Comparison of ENCODE assay signal across 40 cellular contexts in the genomic region with DNA sequence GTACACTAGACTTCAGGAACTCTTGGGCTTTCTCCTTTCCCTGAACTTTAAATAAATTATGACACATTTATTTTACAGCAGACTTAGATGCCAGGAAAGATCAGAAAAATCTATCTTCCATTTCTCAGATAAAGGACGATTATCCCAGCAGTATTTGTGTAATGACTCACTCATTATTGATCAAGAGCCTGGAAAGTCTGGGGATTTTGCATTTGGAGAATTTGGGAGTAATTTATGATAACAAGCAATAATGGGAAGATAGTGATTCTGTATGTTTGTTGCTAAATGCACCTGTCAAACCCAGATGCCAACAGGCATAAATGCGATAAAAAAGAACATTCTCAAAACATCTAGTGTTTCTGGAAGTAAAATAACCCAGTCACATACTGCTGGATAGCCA.
"Had no signal": no experiment of that assay in that cellular context is flagged by ENCODE, and none has a peak within 500 bp of the region (broad histone marks: within the 10 kb centered on the region; RNA-seq: fewer than 3 reads in every experiment).

No MANE protein-coding gene starts in this region.

- H3K9me3 ChIP-seq: body of pancreas had no signal

- H3K9me3 Mint-ChIP-seq: activated naive CD4-positive, alpha-beta T cell treated with anti-CD3 and anti-CD28 coated beads, Interleukin-2, amount 10 ng/mL, durations not matched to agents 7 days and 5 days; activated naive CD8-positive, alpha-beta T cell treated with anti-CD3 and anti-CD28 coated beads for 36 hours; activated T-helper 17 cell treated with anti-CD3 and anti-CD28 coated beads, Interleukin-2, amount 50 U/mL, for 72 hours; activated T-helper 2 cell treated with anti-CD3 and anti-CD28 coated beads, Interferon-gamma antibody, Interleukin-2, Interleukin-4, amounts not matched to agents 10 μg/mL and 5 μg/mL and 100 μg/mL, durations not matched to agents 14 hours and 24 hours and 36 hours; central memory CD8-positive, alpha-beta T cell had no signal

- H3K27me3 ChIP-seq: adrenal gland, ascending aorta, body of pancreas, brain microvascular endothelial cell, breast epithelium, cardiac muscle cell had no signal

- H3K36me3 ChIP-seq: adrenal gland, ascending aorta, brain microvascular endothelial cell, breast epithelium, cardiac muscle cell had no signal

- H3K4me1 Mint-ChIP-seq: activated naive CD4-positive, alpha-beta T cell treated with anti-CD3 and anti-CD28 coated beads, Interleukin-2, amount 10 ng/mL, durations not matched to agents 7 days and 5 days; activated naive CD4-positive, alpha-beta T cell treated with anti-CD3 and anti-CD28 coated beads, Interleukin-2, amount 50 U/mL, for 24 hours; activated naive CD8-positive, alpha-beta T cell treated with anti-CD3 and anti-CD28 coated beads for 36 hours; activated naive CD8-positive, alpha-beta T cell treated with anti-CD3 and anti-CD28 coated beads, Interleukin-2, amount 10 ng/mL, durations not matched to agents 7 days and 5 days; activated naive CD8-positive, alpha-beta T cell treated with anti-CD3 and anti-CD28 coated beads, Interleukin-2, amount 50 U/mL, for 24 hours; activated T-helper 17 cell treated with anti-CD3 and anti-CD28 coated beads, Interleukin-2, amount 50 U/mL, for 72 hours; central memory CD8-positive, alpha-beta T cell had no signal

- FAIRE-seq: astrocyte, bronchial epithelial cell had no signal

- DNase-seq: activated effector memory CD4-positive, alpha-beta T cell treated with anti-CD3 and anti-CD28 coated beads, Interleukin-2, amount 50 U/mL, for 16 hours; activated effector memory CD4-positive, alpha-beta T cell treated with Interleukin-2 at 50 U/mL for 16 hours; activated gamma-delta T cell; activated gamma-delta T cell treated with Interleukin-2 at 50 U/mL for 16 hours; activated naive CD4-positive, alpha-beta T cell; activated naive CD4-positive, alpha-beta T cell treated with anti-CD3 and anti-CD28 coated beads for 36 hours; activated naive CD4-positive, alpha-beta T cell treated with anti-CD3 and anti-CD28 coated beads, Interleukin-2, amount 10 ng/mL, durations not matched to agents 7 days and 5 days; activated naive CD4-positive, alpha-beta T cell treated with anti-CD3 and anti-CD28 coated beads, Interleukin-2, amount 50 U/mL, for 16 hours; activated naive CD4-positive, alpha-beta T cell treated with Interleukin-2 at 50 U/mL for 16 hours; activated naive CD8-positive, alpha-beta T cell treated with anti-CD3 and anti-CD28 coated beads for 36 hours; activated naive CD8-positive, alpha-beta T cell treated with anti-CD3 and anti-CD28 coated beads, Interleukin-2, amount 10 ng/mL, durations not matched to agents 7 days and 5 days; activated naive CD8-positive, alpha-beta T cell treated with anti-CD3 and anti-CD28 coated beads, Interleukin-2, amount 50 U/mL, for 24 hours; activated T-cell treated with anti-CD3 and anti-CD28 coated beads, Interleukin-2, amount 50 U/mL, for 1 hour; activated T-cell treated with anti-CD3 and anti-CD28 coated beads, Interleukin-2, amount 50 U/mL, for 24 hours; activated T-cell treated with anti-CD3 and anti-CD28 coated beads, Interleukin-2, amount 50 U/mL, for 4 hours; activated T-cell treated with anti-CD3 and anti-CD28 coated beads, Interleukin-2, amount 50 U/mL, for 48 hours; activated T-cell treated with anti-CD3 and anti-CD28 coated beads, Interleukin-2, amount 50 U/mL, for 72 hours; adrenal gland; amniotic stem cell; amygdala; anterior cingulate cortex; aorta; body of pancreas; brain microvascular endothelial cell; caudate nucleus; central memory CD4-positive, alpha-beta T cell; cerebellar nuclear complex had no signal

- H3K4me3 Mint-ChIP-seq: activated naive CD4-positive, alpha-beta T cell treated with anti-CD3 and anti-CD28 coated beads for 36 hours; activated naive CD4-positive, alpha-beta T cell treated with anti-CD3 and anti-CD28 coated beads, Interleukin-2, amount 10 ng/mL, durations not matched to agents 7 days and 5 days; activated naive CD4-positive, alpha-beta T cell treated with anti-CD3 and anti-CD28 coated beads, Interleukin-2, amount 50 U/mL, for 24 hours; activated naive CD8-positive, alpha-beta T cell; activated naive CD8-positive, alpha-beta T cell treated with anti-CD3 and anti-CD28 coated beads for 36 hours; activated naive CD8-positive, alpha-beta T cell treated with anti-CD3 and anti-CD28 coated beads, Interleukin-2, amount 10 ng/mL, durations not matched to agents 7 days and 5 days; activated naive CD8-positive, alpha-beta T cell treated with anti-CD3 and anti-CD28 coated beads, Interleukin-2, amount 50 U/mL, for 24 hours; activated T-cell treated with anti-CD3 and anti-CD28 coated beads, Interleukin-2, amount 50 U/mL, for 24 hours; activated T-cell treated with anti-CD3 and anti-CD28 coated beads, Interleukin-2, amount 50 U/mL, for 4 hours; activated T-cell treated with anti-CD3 and anti-CD28 coated beads, Interleukin-2, amount 50 U/mL, for 72 hours; activated T-helper 1 cell treated with anti-CD3 and anti-CD28 coated beads, Interleukin-12 subunit alpha, Interleukin-12 subunit beta, Interleukin-2, Interleukin-4 antibody, amounts not matched to agents 30 ng/mL and 10 ng/mL and 1 ng/mL, durations not matched to agents 14 hours and 24 hours and 36 hours; activated T-helper 17 cell treated with anti-CD3 and anti-CD28 coated beads, Interleukin-2, amount 50 U/mL, for 72 hours; brain; central memory CD8-positive, alpha-beta T cell had no signal

- H3K36me3 Mint-ChIP-seq: activated naive CD4-positive, alpha-beta T cell treated with anti-CD3 and anti-CD28 coated beads, Interleukin-2, amount 10 ng/mL, durations not matched to agents 7 days and 5 days; activated naive CD4-positive, alpha-beta T cell treated with anti-CD3 and anti-CD28 coated beads, Interleukin-2, amount 50 U/mL, for 24 hours; activated naive CD4-positive, alpha-beta T cell treated with anti-CD3 and anti-CD28 coated beads, Interleukin-2, amount 50 U/mL, for 72 hours; activated naive CD8-positive, alpha-beta T cell; activated naive CD8-positive, alpha-beta T cell treated with anti-CD3 and anti-CD28 coated beads for 36 hours; activated naive CD8-positive, alpha-beta T cell treated with anti-CD3 and anti-CD28 coated beads, Interleukin-2, amount 10 ng/mL, durations not matched to agents 7 days and 5 days; brain had no signal

- H3K27me3 Mint-ChIP-seq: activated naive CD4-positive, alpha-beta T cell treated with anti-CD3 and anti-CD28 coated beads, Interleukin-2, amount 10 ng/mL, durations not matched to agents 7 days and 5 days; activated naive CD8-positive, alpha-beta T cell; activated T-cell treated with anti-CD3 and anti-CD28 coated beads, Interleukin-2, amount 50 U/mL, for 24 hours; brain had no signal

- H3K27ac Mint-ChIP-seq: activated naive CD4-positive, alpha-beta T cell treated with anti-CD3 and anti-CD28 coated beads for 36 hours; activated naive CD4-positive, alpha-beta T cell treated with anti-CD3 and anti-CD28 coated beads, Interleukin-2, amount 10 ng/mL, durations not matched to agents 7 days and 5 days; activated naive CD4-positive, alpha-beta T cell treated with anti-CD3 and anti-CD28 coated beads, Interleukin-2, amount 50 U/mL, for 24 hours; activated naive CD4-positive, alpha-beta T cell treated with anti-CD3 and anti-CD28 coated beads, Interleukin-2, amount 50 U/mL, for 72 hours; activated naive CD8-positive, alpha-beta T cell; activated naive CD8-positive, alpha-beta T cell treated with anti-CD3 and anti-CD28 coated beads for 36 hours; activated naive CD8-positive, alpha-beta T cell treated with anti-CD3 and anti-CD28 coated beads, Interleukin-2, amount 10 ng/mL, durations not matched to agents 7 days and 5 days; activated naive CD8-positive, alpha-beta T cell treated with anti-CD3 and anti-CD28 coated beads, Interleukin-2, amount 50 U/mL, for 24 hours; activated T-cell treated with anti-CD3 and anti-CD28 coated beads, Interleukin-2, amount 50 U/mL, for 24 hours; activated T-cell treated with anti-CD3 and anti-CD28 coated beads, Interleukin-2, amount 50 U/mL, for 72 hours; activated T-helper 1 cell treated with anti-CD3 and anti-CD28 coated beads, Interleukin-12 subunit alpha, Interleukin-12 subunit beta, Interleukin-2, Interleukin-4 antibody, amounts not matched to agents 30 ng/mL and 10 ng/mL and 1 ng/mL, durations not matched to agents 14 hours and 24 hours and 36 hours; activated T-helper 17 cell treated with anti-CD3 and anti-CD28 coated beads, Interleukin-2, amount 50 U/mL, for 72 hours; activated T-helper 2 cell treated with anti-CD3 and anti-CD28 coated beads, Interferon-gamma antibody, Interleukin-2, Interleukin-4, amounts not matched to agents 10 μg/mL and 5 μg/mL and 100 μg/mL, durations not matched to agents 14 hours and 24 hours and 36 hours; brain had no signal

- H3K4me1 ChIP-seq: adrenal gland, ascending aorta, body of pancreas, breast epithelium had no signal

- ATAC-seq: activated naive CD4-positive, alpha-beta T cell treated with anti-CD3 and anti-CD28 coated beads, Interleukin-2, amount 50 U/mL, for 72 hours; activated naive CD8-positive, alpha-beta T cell treated with anti-CD3 and anti-CD28 coated beads, Interleukin-2, amount 50 U/mL, for 24 hours; activated T-cell treated with anti-CD3 and anti-CD28 coated beads, Interleukin-2, amount 50 U/mL, for 4 hours; activated T-cell treated with anti-CD3 and anti-CD28 coated beads, Interleukin-2, amount 50 U/mL, for 72 hours; activated T-helper 17 cell treated with anti-CD3 and anti-CD28 coated beads, Interleukin-2, amount 50 U/mL, for 72 hours; body of pancreas had no signal

- H3K4me3 ChIP-seq: adrenal gland, ascending aorta, body of pancreas, breast epithelium, cardiac muscle cell had no signal

- H3K27ac ChIP-seq: adrenal gland, ascending aorta, body of pancreas, brain microvascular endothelial cell, breast epithelium, cardiac muscle cell had no signal
